ENCODE assay signal across 2 cellular contexts in the genomic region with DNA sequence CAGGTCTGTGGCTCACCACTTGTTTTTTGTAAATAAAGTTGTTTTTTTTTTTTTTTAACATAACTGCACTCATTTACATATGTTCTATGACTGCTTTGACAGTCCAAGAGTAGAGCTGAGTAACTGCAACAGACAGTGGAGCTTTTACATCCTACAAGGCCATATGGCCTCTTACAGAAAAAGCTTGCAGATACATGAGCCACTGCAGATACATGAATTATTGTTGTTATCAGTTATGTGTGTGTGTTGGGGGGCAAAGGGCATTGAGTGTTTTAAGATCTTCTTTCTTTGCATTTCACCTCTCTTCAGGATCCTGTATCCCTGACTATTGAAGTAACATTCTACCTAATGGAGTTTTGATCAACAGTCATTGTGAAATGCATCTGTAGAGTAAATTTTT.
TF ChIP-seq lines count a peak whose summit lies in the region.

No MANE protein-coding gene starts in this region.

TF ChIP-seq in SK-N-SH, 30 proteins besides CTCF, POLR2A, EP300 and RAD21 (continued from another document):
- 0 out of 2 replicates have a peak, but pooled peaks have one; percentile 14 for TF ChIP-seq RCOR1 (IDR thresholded peaks at IDR 0.05; ENCODE audit: low read length)
- no peak for TF ChIP-seq TCF12 (IDR thresholded peaks at IDR 0.05)

TF ChIP-seq in SK-N-SH treated with all-trans-retinoic acid at 6 μM for 48 hours, 23 proteins besides CTCF, POLR2A, EP300 and RAD21 (continued from another document):
- TF ChIP-seq, protein P1, sequence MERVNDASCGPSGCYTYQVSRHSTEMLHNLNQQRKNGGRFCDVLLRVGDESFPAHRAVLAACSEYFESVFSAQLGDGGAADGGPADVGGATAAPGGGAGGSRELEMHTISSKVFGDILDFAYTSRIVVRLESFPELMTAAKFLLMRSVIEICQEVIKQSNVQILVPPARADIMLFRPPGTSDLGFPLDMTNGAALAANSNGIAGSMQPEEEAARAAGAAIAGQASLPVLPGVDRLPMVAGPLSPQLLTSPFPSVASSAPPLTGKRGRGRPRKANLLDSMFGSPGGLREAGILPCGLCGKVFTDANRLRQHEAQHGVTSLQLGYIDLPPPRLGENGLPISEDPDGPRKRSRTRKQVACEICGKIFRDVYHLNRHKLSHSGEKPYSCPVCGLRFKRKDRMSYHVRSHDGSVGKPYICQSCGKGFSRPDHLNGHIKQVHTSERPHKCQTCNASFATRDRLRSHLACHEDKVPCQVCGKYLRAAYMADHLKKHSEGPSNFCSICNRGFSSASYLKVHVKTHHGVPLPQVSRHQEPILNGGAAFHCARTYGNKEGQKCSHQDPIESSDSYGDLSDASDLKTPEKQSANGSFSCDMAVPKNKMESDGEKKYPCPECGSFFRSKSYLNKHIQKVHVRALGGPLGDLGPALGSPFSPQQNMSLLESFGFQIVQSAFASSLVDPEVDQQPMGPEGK (CRISPR knock-in tag; IDR thresholded peaks at IDR 0.05; ENCODE audit: borderline replicate concordance) = no peak
- TF ChIP-seq ESRRG (CRISPR knock-in tag; IDR thresholded peaks at IDR 0.05) (no peak), BACH2 (CRISPR knock-in tag; IDR thresholded peaks at IDR 0.05; ENCODE audit: borderline replicate concordance) (no peak), ZFP3 (CRISPR knock-in tag; IDR thresholded peaks at IDR 0.05) (no peak), GLIS3 (CRISPR knock-in tag; IDR thresholded peaks at IDR 0.05) (no peak), ISL1 (CRISPR knock-in tag; IDR thresholded peaks at IDR 0.05) (no peak), CSDC2 (CRISPR knock-in tag; IDR thresholded peaks at IDR 0.05) (no peak), SNAI2 (CRISPR knock-in tag; IDR thresholded peaks at IDR 0.05) (no peak), TOX (CRISPR knock-in tag; IDR thresholded peaks at IDR 0.05; ENCODE audit: borderline replicate concordance) (no peak)
TF ChIP-seq in SK-N-SH treated with all-trans-retinoic acid at 6 μM for 48 hours: peak in this region for 0.
